ENCODE assay signal across 1 cellular context in the genomic region with DNA sequence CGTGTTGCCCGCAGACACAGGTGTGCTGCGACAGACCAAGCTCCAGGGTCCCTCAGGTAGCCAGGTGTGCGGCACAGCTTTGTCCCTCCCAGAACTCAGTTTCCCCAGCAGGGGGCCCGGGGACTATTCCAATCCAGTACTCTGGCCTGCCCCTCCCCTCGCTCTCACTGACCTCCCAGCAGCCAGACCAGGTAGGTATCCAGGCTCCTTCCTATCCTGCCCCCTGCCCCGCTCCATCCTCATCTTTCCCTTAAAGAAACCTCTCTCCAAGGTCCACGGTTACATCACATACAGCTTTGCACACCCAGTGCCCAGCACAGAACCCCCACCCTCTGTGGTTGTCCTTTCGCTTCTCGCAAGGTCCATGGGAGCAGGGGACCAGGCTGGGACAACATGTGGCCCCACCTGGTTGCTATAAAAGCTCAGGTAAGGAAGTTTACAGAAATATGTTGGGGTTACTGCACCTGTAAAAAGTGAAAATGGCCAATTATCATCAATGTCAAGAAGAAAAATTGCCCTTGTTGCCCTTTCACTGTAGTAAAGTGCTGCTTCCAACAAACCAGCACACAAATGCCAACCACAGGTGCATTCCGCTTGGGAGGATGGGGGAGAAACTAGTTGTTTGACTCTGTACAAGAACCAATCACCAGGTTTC.
TF ChIP-seq lines count a peak whose summit lies in the region.

No MANE protein-coding gene starts in this region.

TF ChIP-seq in A549, 52 proteins besides CTCF, POLR2A, EP300 and RAD21 (continued from another document):
- no peak for TF ChIP-seq BHLHE40 (IDR thresholded peaks at IDR 0.05; ENCODE audit: low read depth, low read length)
- no peak for TF ChIP-seq RARB (CRISPR knock-in tag; IDR thresholded peaks at IDR 0.05)
- TF ChIP-seq MAZ (IDR thresholded peaks at IDR 0.05; ENCODE audit: borderline replicate concordance, low read depth, low read length): no peak
